In the genomic region with DNA sequence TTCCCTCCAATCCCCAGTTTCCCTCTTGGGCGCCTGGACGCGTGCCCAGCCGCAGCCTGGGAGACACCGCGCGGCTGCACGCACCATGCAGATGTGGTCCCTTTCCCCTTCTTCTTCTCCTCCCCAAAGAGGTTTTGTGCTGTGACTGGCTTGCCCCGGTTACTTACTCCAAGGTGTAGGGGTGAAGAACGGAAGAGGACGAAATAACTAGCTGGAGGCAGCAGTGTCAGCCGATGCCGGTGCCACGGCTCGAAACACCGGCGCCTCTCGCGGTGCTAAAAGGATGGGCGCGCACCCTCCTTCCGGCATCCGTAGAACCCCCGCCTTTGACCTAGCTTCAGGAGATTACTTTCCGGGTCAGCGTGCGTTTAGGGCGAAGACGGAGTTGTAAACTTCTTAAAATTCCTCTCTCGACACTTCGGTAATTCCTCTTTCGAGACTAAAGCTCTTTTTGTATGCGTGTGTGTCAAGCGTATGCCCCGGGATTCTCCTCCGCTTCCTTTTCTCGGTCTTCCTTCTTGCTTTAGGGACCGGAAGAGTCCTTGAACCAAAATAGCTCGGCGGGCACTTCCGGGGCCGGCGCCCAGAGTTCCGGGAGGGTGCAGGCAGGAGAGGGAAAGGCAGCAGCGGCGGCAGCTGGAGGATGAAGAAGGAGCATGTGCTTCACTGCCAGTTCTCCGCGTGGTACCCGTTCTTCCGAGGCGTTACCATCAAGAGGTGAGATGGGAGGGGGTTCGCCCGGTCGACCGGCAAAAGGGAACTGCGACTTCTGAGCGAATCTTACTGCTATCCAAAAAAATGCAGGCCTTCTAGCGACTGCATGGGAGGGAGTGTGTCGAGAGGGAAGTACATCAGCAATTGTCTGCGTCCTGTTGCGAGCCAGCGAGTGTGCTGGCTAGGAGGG, we compare ENCODE assay signal across 1 cellular context.
A peak's percentile ranks its signal among the peaks of the same experiment; 100 is the strongest.
TF ChIP-seq lines count a peak whose summit lies in the region.

A gene with protein sequence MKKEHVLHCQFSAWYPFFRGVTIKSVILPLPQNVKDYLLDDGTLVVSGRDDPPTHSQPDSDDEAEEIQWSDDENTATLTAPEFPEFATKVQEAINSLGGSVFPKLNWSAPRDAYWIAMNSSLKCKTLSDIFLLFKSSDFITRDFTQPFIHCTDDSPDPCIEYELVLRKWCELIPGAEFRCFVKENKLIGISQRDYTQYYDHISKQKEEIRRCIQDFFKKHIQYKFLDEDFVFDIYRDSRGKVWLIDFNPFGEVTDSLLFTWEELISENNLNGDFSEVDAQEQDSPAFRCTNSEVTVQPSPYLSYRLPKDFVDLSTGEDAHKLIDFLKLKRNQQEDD (plus strand): TSS at position 586 of the 904 bp plus-strand sequence. CDS start 58 bp downstream, at position 644.
A gene (minus strand): TSS at position 289 of the 904 bp plus-strand sequence. CDS start 9,600 bp downstream, outside the sequence.

TF ChIP-seq in HepG2, 621 proteins besides CTCF, POLR2A, EP300 and RAD21 (continued from another document and continues in another):
- TF ChIP-seq ZKSCAN5 (CRISPR knock-in tag; IDR thresholded peaks at IDR 0.05) (no peak), GZF1 (CRISPR knock-in tag; IDR thresholded peaks at IDR 0.05) (peak; percentile 25; the same call in 1 of the 2 replicates), RFX3 (CRISPR knock-in tag; IDR thresholded peaks at IDR 0.05) (0 out of 2 replicates have a peak, but pooled peaks have one; percentile 15), ATAD3A (CRISPR knock-in tag; IDR thresholded peaks at IDR 0.05) (no peak), ZNF713 (CRISPR knock-in tag; IDR thresholded peaks at IDR 0.05) (no peak), ZNF20 (CRISPR knock-in tag; IDR thresholded peaks at IDR 0.05) (peak; percentile 68; the same call in 1 of the 2 replicates), RFX5 (IDR thresholded peaks at IDR 0.05; ENCODE audit: low read depth, low read length) (peak; percentile 31; the same call in 1 of the 2 replicates), ZMYM3 (CRISPR knock-in tag; IDR thresholded peaks at IDR 0.05) (peak; percentile 29; the same call in 1 of the 2 replicates), CAMTA2 (CRISPR knock-in tag; IDR thresholded peaks at IDR 0.05; ENCODE audit: borderline replicate concordance) (no peak), DNMT1 (CRISPR knock-in tag; IDR thresholded peaks at IDR 0.05) (no peak), ZNF766 (CRISPR knock-in tag; IDR thresholded peaks at IDR 0.05; ENCODE audit: borderline replicate concordance) (no peak), STAT5B (CRISPR knock-in tag; IDR thresholded peaks at IDR 0.05) (0 out of 2 replicates have a peak, but pooled peaks have one; percentile 20), SP140L (CRISPR knock-in tag; IDR thresholded peaks at IDR 0.05; ENCODE audit: borderline replicate concordance) (no peak), ZSCAN31 (CRISPR knock-in tag; IDR thresholded peaks at IDR 0.05; ENCODE audit: low read depth) (no peak), ZNF720 (CRISPR knock-in tag; IDR thresholded peaks at IDR 0.05) (no peak), HOXA9 (CRISPR knock-in tag; IDR thresholded peaks at IDR 0.05; ENCODE audit: borderline replicate concordance) (no peak), ATF1 (CRISPR knock-in tag; IDR thresholded peaks at IDR 0.05) (no peak), NFE2L2 (IDR thresholded peaks at IDR 0.05; ENCODE audit: low read length) (no peak), ZNF550 (CRISPR knock-in tag; IDR thresholded peaks at IDR 0.05; ENCODE audit: borderline replicate concordance) (no peak), ATM (IDR thresholded peaks at IDR 0.05; ENCODE audit: borderline replicate concordance) (no peak), POLR2AphosphoS2 (IDR thresholded peaks at IDR 0.05; ENCODE audit: low read depth, low read length) (no peak), EHMT2 (IDR thresholded peaks at IDR 0.05; ENCODE audit: borderline replicate concordance, low read depth, low read length) (peak; percentile 36; the same call in 1 of the 2 replicates), IRF2 (CRISPR knock-in tag; IDR thresholded peaks at IDR 0.05) (peak; percentile 48; the same call in 1 of the 2 replicates), BHLHE40 (IDR thresholded peaks at IDR 0.05; ENCODE audit: low read length) (no peak), ZFP36L2 (CRISPR knock-in tag; IDR thresholded peaks at IDR 0.05) (no peak), SAFB2 (CRISPR knock-in tag; IDR thresholded peaks at IDR 0.05; ENCODE audit: borderline replicate concordance, low read depth) (0 out of 2 replicates have a peak, but pooled peaks have one; percentile 57), REXO4 (CRISPR knock-in tag; IDR thresholded peaks at IDR 0.05; ENCODE audit: borderline replicate concordance) (no peak), MEIS1 (CRISPR knock-in tag; IDR thresholded peaks at IDR 0.05; ENCODE audit: borderline replicate concordance) (no peak), ZNF354B (CRISPR knock-in tag; IDR thresholded peaks at IDR 0.05) (0 out of 2 replicates have a peak, but pooled peaks have one; percentile 63), KLF15 (CRISPR knock-in tag; IDR thresholded peaks at IDR 0.05; ENCODE audit: borderline replicate concordance) (no peak), TOE1 (CRISPR knock-in tag; IDR thresholded peaks at IDR 0.05) (no peak; the same call in 1 of the 2 replicates), ZSCAN30 (CRISPR knock-in tag; IDR thresholded peaks at IDR 0.05) (peak; percentile 74; the same call in 1 of the 2 replicates), ZBTB7B (CRISPR knock-in tag; IDR thresholded peaks at IDR 0.05) (peak; percentile 45; the same call in 1 of the 2 replicates), ZNF331 (CRISPR knock-in tag; IDR thresholded peaks at IDR 0.05) (peak; percentile 54; the same call in 1 of the 2 replicates), CBX2 (IDR thresholded peaks at IDR 0.05; ENCODE audit: low read depth, low read length) (no peak), CBX2 (CRISPR knock-in tag; IDR thresholded peaks at IDR 0.05; ENCODE audit: low read depth) (no peak), ZNF383 (CRISPR knock-in tag; IDR thresholded peaks at IDR 0.05; ENCODE audit: borderline replicate concordance) (no peak), ARNTL (CRISPR knock-in tag; IDR thresholded peaks at IDR 0.05) (no peak)
- TF ChIP-seq, protein P1, sequence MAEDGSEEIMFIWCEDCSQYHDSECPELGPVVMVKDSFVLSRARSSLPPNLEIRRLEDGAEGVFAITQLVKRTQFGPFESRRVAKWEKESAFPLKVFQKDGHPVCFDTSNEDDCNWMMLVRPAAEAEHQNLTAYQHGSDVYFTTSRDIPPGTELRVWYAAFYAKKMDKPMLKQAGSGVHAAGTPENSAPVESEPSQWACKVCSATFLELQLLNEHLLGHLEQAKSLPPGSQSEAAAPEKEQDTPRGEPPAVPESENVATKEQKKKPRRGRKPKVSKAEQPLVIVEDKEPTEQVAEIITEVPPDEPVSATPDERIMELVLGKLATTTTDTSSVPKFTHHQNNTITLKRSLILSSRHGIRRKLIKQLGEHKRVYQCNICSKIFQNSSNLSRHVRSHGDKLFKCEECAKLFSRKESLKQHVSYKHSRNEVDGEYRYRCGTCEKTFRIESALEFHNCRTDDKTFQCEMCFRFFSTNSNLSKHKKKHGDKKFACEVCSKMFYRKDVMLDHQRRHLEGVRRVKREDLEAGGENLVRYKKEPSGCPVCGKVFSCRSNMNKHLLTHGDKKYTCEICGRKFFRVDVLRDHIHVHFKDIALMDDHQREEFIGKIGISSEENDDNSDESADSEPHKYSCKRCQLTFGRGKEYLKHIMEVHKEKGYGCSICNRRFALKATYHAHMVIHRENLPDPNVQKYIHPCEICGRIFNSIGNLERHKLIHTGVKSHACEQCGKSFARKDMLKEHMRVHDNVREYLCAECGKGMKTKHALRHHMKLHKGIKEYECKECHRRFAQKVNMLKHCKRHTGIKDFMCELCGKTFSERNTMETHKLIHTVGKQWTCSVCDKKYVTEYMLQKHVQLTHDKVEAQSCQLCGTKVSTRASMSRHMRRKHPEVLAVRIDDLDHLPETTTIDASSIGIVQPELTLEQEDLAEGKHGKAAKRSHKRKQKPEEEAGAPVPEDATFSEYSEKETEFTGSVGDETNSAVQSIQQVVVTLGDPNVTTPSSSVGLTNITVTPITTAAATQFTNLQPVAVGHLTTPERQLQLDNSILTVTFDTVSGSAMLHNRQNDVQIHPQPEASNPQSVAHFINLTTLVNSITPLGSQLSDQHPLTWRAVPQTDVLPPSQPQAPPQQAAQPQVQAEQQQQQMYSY (CRISPR knock-in tag; IDR thresholded peaks at IDR 0.05): no peak
- TF ChIP-seq, protein P2, sequence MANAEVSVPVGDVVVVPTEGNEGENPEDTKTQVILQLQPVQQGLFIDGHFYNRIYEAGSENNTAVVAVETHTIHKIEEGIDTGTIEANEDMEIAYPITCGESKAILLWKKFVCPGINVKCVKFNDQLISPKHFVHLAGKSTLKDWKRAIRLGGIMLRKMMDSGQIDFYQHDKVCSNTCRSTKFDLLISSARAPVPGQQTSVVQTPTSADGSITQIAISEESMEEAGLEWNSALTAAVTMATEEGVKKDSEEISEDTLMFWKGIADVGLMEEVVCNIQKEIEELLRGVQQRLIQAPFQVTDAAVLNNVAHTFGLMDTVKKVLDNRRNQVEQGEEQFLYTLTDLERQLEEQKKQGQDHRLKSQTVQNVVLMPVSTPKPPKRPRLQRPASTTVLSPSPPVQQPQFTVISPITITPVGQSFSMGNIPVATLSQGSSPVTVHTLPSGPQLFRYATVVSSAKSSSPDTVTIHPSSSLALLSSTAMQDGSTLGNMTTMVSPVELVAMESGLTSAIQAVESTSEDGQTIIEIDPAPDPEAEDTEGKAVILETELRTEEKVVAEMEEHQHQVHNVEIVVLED (CRISPR knock-in tag; IDR thresholded peaks at IDR 0.05; ENCODE audit: borderline replicate concordance): peak; percentile 76; the same call in 1 of the 2 replicates
- TF ChIP-seq, protein P3, sequence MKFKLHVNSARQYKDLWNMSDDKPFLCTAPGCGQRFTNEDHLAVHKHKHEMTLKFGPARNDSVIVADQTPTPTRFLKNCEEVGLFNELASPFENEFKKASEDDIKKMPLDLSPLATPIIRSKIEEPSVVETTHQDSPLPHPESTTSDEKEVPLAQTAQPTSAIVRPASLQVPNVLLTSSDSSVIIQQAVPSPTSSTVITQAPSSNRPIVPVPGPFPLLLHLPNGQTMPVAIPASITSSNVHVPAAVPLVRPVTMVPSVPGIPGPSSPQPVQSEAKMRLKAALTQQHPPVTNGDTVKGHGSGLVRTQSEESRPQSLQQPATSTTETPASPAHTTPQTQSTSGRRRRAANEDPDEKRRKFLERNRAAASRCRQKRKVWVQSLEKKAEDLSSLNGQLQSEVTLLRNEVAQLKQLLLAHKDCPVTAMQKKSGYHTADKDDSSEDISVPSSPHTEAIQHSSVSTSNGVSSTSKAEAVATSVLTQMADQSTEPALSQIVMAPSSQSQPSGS (CRISPR knock-in tag; IDR thresholded peaks at IDR 0.05): peak; percentile 73; the same call in 1 of the 2 replicates
- TF ChIP-seq, protein P4, sequence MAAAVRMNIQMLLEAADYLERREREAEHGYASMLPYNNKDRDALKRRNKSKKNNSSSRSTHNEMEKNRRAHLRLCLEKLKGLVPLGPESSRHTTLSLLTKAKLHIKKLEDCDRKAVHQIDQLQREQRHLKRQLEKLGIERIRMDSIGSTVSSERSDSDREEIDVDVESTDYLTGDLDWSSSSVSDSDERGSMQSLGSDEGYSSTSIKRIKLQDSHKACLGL (CRISPR knock-in tag; IDR thresholded peaks at IDR 0.05): no peak
- TF ChIP-seq, protein P5, sequence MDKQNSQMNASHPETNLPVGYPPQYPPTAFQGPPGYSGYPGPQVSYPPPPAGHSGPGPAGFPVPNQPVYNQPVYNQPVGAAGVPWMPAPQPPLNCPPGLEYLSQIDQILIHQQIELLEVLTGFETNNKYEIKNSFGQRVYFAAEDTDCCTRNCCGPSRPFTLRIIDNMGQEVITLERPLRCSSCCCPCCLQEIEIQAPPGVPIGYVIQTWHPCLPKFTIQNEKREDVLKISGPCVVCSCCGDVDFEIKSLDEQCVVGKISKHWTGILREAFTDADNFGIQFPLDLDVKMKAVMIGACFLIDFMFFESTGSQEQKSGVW (CRISPR knock-in tag; IDR thresholded peaks at IDR 0.05; ENCODE audit: borderline replicate concordance): no peak
- TF ChIP-seq, protein P6, sequence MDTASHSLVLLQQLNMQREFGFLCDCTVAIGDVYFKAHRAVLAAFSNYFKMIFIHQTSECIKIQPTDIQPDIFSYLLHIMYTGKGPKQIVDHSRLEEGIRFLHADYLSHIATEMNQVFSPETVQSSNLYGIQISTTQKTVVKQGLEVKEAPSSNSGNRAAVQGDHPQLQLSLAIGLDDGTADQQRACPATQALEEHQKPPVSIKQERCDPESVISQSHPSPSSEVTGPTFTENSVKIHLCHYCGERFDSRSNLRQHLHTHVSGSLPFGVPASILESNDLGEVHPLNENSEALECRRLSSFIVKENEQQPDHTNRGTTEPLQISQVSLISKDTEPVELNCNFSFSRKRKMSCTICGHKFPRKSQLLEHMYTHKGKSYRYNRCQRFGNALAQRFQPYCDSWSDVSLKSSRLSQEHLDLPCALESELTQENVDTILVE (CRISPR knock-in tag; IDR thresholded peaks at IDR 0.05): no peak
- TF ChIP-seq, protein P7, sequence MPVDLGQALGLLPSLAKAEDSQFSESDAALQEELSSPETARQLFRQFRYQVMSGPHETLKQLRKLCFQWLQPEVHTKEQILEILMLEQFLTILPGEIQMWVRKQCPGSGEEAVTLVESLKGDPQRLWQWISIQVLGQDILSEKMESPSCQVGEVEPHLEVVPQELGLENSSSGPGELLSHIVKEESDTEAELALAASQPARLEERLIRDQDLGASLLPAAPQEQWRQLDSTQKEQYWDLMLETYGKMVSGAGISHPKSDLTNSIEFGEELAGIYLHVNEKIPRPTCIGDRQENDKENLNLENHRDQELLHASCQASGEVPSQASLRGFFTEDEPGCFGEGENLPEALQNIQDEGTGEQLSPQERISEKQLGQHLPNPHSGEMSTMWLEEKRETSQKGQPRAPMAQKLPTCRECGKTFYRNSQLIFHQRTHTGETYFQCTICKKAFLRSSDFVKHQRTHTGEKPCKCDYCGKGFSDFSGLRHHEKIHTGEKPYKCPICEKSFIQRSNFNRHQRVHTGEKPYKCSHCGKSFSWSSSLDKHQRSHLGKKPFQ (CRISPR knock-in tag; IDR thresholded peaks at IDR 0.05; ENCODE audit: insufficient replicate concordance): no peak
- TF ChIP-seq, protein P8, sequence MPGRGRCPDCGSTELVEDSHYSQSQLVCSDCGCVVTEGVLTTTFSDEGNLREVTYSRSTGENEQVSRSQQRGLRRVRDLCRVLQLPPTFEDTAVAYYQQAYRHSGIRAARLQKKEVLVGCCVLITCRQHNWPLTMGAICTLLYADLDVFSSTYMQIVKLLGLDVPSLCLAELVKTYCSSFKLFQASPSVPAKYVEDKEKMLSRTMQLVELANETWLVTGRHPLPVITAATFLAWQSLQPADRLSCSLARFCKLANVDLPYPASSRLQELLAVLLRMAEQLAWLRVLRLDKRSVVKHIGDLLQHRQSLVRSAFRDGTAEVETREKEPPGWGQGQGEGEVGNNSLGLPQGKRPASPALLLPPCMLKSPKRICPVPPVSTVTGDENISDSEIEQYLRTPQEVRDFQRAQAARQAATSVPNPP (CRISPR knock-in tag; IDR thresholded peaks at IDR 0.05): peak; percentile 57; the same call in 1 of the 2 replicates
- TF ChIP-seq, protein P9, sequence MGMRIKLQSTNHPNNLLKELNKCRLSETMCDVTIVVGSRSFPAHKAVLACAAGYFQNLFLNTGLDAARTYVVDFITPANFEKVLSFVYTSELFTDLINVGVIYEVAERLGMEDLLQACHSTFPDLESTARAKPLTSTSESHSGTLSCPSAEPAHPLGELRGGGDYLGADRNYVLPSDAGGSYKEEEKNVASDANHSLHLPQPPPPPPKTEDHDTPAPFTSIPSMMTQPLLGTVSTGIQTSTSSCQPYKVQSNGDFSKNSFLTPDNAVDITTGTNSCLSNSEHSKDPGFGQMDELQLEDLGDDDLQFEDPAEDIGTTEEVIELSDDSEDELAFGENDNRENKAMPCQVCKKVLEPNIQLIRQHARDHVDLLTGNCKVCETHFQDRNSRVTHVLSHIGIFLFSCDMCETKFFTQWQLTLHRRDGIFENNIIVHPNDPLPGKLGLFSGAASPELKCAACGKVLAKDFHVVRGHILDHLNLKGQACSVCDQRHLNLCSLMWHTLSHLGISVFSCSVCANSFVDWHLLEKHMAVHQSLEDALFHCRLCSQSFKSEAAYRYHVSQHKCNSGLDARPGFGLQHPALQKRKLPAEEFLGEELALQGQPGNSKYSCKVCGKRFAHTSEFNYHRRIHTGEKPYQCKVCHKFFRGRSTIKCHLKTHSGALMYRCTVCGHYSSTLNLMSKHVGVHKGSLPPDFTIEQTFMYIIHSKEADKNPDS (CRISPR knock-in tag; IDR thresholded peaks at IDR 0.05): no peak
